Comparison of ENCODE assay signal across 18 cellular contexts in the genomic region with DNA sequence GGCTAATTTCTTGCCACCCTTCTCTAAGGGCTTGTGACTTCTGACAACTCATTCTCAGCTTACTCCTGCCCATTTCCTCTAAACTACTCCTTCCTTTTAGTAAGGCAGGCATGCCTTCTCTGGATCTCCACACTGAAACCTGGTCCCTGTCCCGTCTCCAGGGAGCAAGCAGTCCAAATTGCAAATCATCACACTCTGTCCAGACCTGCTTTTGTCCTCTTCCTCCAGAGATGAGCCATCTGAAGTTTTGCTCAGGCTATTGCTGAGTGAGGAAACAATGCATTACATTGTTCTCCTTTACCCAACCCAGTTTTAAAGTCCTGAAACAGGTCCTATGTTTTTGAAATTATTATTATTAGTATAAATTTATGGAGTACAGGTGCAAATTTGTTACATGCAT. TPM values are rescaled to one million over a fixed set of nuclear protein-coding genes. Genes with fewer than 3 reads are reported as not detected.
DNase-seq lines count a peak whose midpoint lies in the region; ATAC-seq, FAIRE-seq and TF ChIP-seq lines count a peak whose summit lies in the region.
"Had no signal": no experiment of that assay in that cellular context is flagged by ENCODE, and none has a peak within 500 bp of the region (broad histone marks: within the 10 kb centered on the region; RNA-seq: fewer than 3 reads in every experiment).

No MANE protein-coding gene starts in this region.

- peak overlapping the region; percentile 9 to 86 (median 64); a peak in 14 of 22 replicates for H3K4me2 ChIP-seq in BLaER1 treated with 17β-estradiol and CSF1 and Interleukin-3, amounts not matched to agents 10 nM and 100 nM
- peak overlapping the region; percentile 58 for H3K4me2 ChIP-seq in keratinocyte (ENCODE audit: control insufficient read depth, extremely low read depth, insufficient read depth, low read depth, low read length)

- peaks cover 71% of the 10 kb centered on the region for H3K36me3 Mint-ChIP-seq in CD8-positive, alpha-beta T cell
- peaks cover 76% of the 10 kb centered on the region for H3K36me3 Mint-ChIP-seq in activated CD4-positive, alpha-beta memory T cell treated with anti-CD3 and anti-CD28 coated beads, Interleukin-2, amount 10 ng/mL, durations not matched to agents 7 days and 5 days (ENCODE audit: low read depth)

- no peaks in the 10 kb centered on the region for H3K27me3 ChIP-seq in BLaER1 treated with 17β-estradiol and CSF1 and Interleukin-3, amounts not matched to agents 10 nM and 100 nM
- H3K27me3 ChIP-seq in CD8-positive, alpha-beta T cell (ENCODE audit: insufficient read depth, low read length): no peaks in the 10 kb centered on the region
- no peaks in the 10 kb centered on the region for H3K27me3 ChIP-seq in keratinocyte (ENCODE audit: control insufficient read depth, extremely low read depth, insufficient read depth, low read length)
- H3K27me3 ChIP-seq: adrenal gland, BE2C, SJCRH30 had no signal

- peaks cover 0 to 34% (median 20%) of the 10 kb centered on the region in 11 experiments; a peak in 17 of 22 replicates for H3K9me3 ChIP-seq in BLaER1 treated with 17β-estradiol and CSF1 and Interleukin-3, amounts not matched to agents 10 nM and 100 nM (replicated peaks in 1 of 11)
- H3K9me3 ChIP-seq in CD8-positive, alpha-beta T cell (ENCODE audit: low read length): no peaks in the 10 kb centered on the region
- no peaks in the 10 kb centered on the region for H3K9me3 ChIP-seq in keratinocyte (ENCODE audit: control insufficient read depth, low read depth, low read length)
- H3K9me3 ChIP-seq: adrenal gland, BE2C, mucosa of descending colon, SJCRH30 had no signal

- POLR2A ChIA-PET in CD8-positive, alpha-beta T cell (lab: Charles Lee): interaction anchor here (1.8 to 1.9 kb wide), 2 partner anchors 10 to 17 kb away, joined by 5 to 8 read pairs; no protein-coding TSS in a partner anchor
- POLR2A ChIA-PET in activated CD4-positive, alpha-beta memory T cell treated with anti-CD3 and anti-CD28 coated beads, Interleukin-2, amount 10 ng/mL, durations not matched to agents 7 days and 5 days (lab: Charles Lee): interaction anchor here (1.1 to 1.5 kb wide), 4 partner anchors 10 to 116 kb away, joined by 3 to 5 read pairs (median 4); no protein-coding TSS in a partner anchor

- peak; percentile 98 for FAIRE-seq in keratinocyte (lab: Jason Lieb, UNC)
- FAIRE-seq: GM19239 had no signal

- H3K9me1 ChIP-seq in keratinocyte (ENCODE audit: control insufficient read depth, extremely low read depth, insufficient read depth, low read length): no peaks in the 10 kb centered on the region

- H3K36me3 ChIP-seq in BLaER1 treated with 17β-estradiol and CSF1 and Interleukin-3, amounts not matched to agents 10 nM and 100 nM: peaks cover 78 to 100% (median 93%) of the 10 kb centered on the region in 11 experiments
- H3K36me3 ChIP-seq in CD8-positive, alpha-beta T cell (ENCODE audit: insufficient read depth, low read length): peaks cover 21% of the 10 kb centered on the region
- H3K36me3 ChIP-seq in keratinocyte (ENCODE audit: control insufficient read depth in 2 of 2, extremely low read depth in 1 of 2, insufficient read depth in 2 of 2, low read length in 2 of 2): no peaks in the 10 kb centered on the region
- H3K36me3 ChIP-seq: BE2C, SJCRH30 had no signal

- intact Hi-C loops in CD8-positive, alpha-beta T cell (cut with DNase I, micrococcal nuclease): loop anchor here (2.0 to 5.0 kb wide), 2 partner anchors 15 to 40 kb away; no protein-coding TSS in a partner anchor
- intact Hi-C loops in Right ventricle myocardium inferior (cut with DNase I): no loop called here

- TF ChIP-seq CTCF in CD8-positive, alpha-beta T cell (IDR thresholded peaks at IDR 0.05): no peak
- TF ChIP-seq CTCF in keratinocyte (optimal IDR thresholded peaks at IDR 0.05 in 1 of 3, IDR thresholded peaks at IDR 0.05 in 1 of 3, conservative IDR thresholded peaks at IDR 0.05 in 1 of 3; ENCODE audit: extremely low read depth in 1 of 3, insufficient read depth in 2 of 3, low read length in 3 of 3): no peak

- peaks cover 73% of the 10 kb centered on the region for H3K4me1 Mint-ChIP-seq in CD8-positive, alpha-beta T cell (ENCODE audit: low read depth)
- peaks cover 62% of the 10 kb centered on the region for H3K4me1 Mint-ChIP-seq in activated CD4-positive, alpha-beta memory T cell treated with anti-CD3 and anti-CD28 coated beads, Interleukin-2, amount 10 ng/mL, durations not matched to agents 7 days and 5 days

- no peak overlapping the region for H3K4me3 ChIP-seq in BLaER1 treated with 17β-estradiol and CSF1 and Interleukin-3, amounts not matched to agents 10 nM and 100 nM
- H3K4me3 ChIP-seq in CD8-positive, alpha-beta T cell (ENCODE audit: low read depth, low read length): no peak overlapping the region
- H3K4me3 ChIP-seq in keratinocyte (ENCODE audit: control insufficient read depth in 2 of 3, extremely low read depth in 1 of 3, insufficient read depth in 2 of 3, low read depth in 1 of 3, low read length in 3 of 3): no peak overlapping the region
- H3K4me3 ChIP-seq: adrenal gland, mucosa of descending colon, SJCRH30 had no signal

- H3K4me3 Mint-ChIP-seq in CD8-positive, alpha-beta T cell: no peak overlapping the region
- H3K4me3 Mint-ChIP-seq in activated CD4-positive, alpha-beta memory T cell treated with anti-CD3 and anti-CD28 coated beads, Interleukin-2, amount 10 ng/mL, durations not matched to agents 7 days and 5 days: no peak overlapping the region

- H3K27ac ChIP-seq in BLaER1 treated with 17β-estradiol and CSF1 and Interleukin-3, amounts not matched to agents 10 nM and 100 nM: peak overlapping the region in 9 of 11 experiments; percentile 21 to 88 (median 60); a peak in 15 of 22 replicates
- H3K27ac ChIP-seq in CD8-positive, alpha-beta T cell (ENCODE audit: low read depth, low read length): no peak overlapping the region
- peak overlapping the region; percentile 58 for H3K27ac ChIP-seq in keratinocyte (ENCODE audit: control insufficient read depth, insufficient read depth, low read length)
- H3K27ac ChIP-seq: adrenal gland, SJCRH30 had no signal

- H4K20me1 ChIP-seq in BLaER1 treated with 17β-estradiol and CSF1 and Interleukin-3, amounts not matched to agents 10 nM and 100 nM: 0 out of 22 replicates have a peak, but pooled peaks cover 0 to 7% (median 0%) of the 10 kb centered on the region in 11 experiments
- no peaks in the 10 kb centered on the region for H4K20me1 ChIP-seq in keratinocyte (ENCODE audit: control insufficient read depth, extremely low read depth, insufficient read depth, low read length)

- peaks cover 3% of the 10 kb centered on the region for H3K9me3 Mint-ChIP-seq in CD8-positive, alpha-beta T cell
- H3K9me3 Mint-ChIP-seq in activated CD4-positive, alpha-beta memory T cell treated with anti-CD3 and anti-CD28 coated beads, Interleukin-2, amount 10 ng/mL, durations not matched to agents 7 days and 5 days: no peaks in the 10 kb centered on the region

- H3K79me2 ChIP-seq in keratinocyte (ENCODE audit: control insufficient read depth, insufficient read depth, low read length): no peaks in the 10 kb centered on the region

- CTCF ChIA-PET in CD8-positive, alpha-beta T cell (lab: Charles Lee): interaction anchor here (0.9 to 8.0 kb wide), 9 partner anchors 10 to 117 kb away, joined by 3 to 63 read pairs (median 4); no protein-coding TSS in a partner anchor
- CTCF ChIA-PET in activated CD4-positive, alpha-beta memory T cell treated with anti-CD3 and anti-CD28 coated beads, Interleukin-2, amount 10 ng/mL, durations not matched to agents 7 days and 5 days (lab: Charles Lee): interaction anchor here (1.9 to 2.4 kb wide), 2 partner anchors 12 to 83 kb away, joined by 6 to 8 read pairs; no protein-coding TSS in a partner anchor

- H3K9ac ChIP-seq in BLaER1 treated with 17β-estradiol and CSF1 and Interleukin-3, amounts not matched to agents 10 nM and 100 nM: no peak overlapping the region; a peak in 1 of 22 replicates
- H3K9ac ChIP-seq in keratinocyte (ENCODE audit: control insufficient read depth, extremely low read depth, insufficient read depth, low read length): peak overlapping the region; percentile 13

- H3K4me1 ChIP-seq in BLaER1 treated with 17β-estradiol and CSF1 and Interleukin-3, amounts not matched to agents 10 nM and 100 nM: peaks cover 60 to 84% (median 80%) of the 10 kb centered on the region in 10 experiments
- peaks cover 53% of the 10 kb centered on the region for H3K4me1 ChIP-seq in CD8-positive, alpha-beta T cell (ENCODE audit: insufficient read depth, low read length)
- H3K4me1 ChIP-seq in keratinocyte (ENCODE audit: control insufficient read depth, extremely low read depth, insufficient read depth, low read length): peaks cover 31% of the 10 kb centered on the region
- H3K4me1 ChIP-seq: BE2C had no signal

- DNase-seq in CD8-positive, alpha-beta T cell: no peak
- DNase-seq in activated CD4-positive, alpha-beta memory T cell treated with anti-CD3 and anti-CD28 coated beads, Interleukin-2, amount 10 ng/mL, durations not matched to agents 7 days and 5 days: no peak
- no peak for DNase-seq in keratinocyte (ENCODE audit: low read depth, low spot score)
- DNase-seq in retina: no peak
- no peak for DNase-seq in Right ventricle myocardium inferior (ENCODE audit: missing footprints)
- DNase-seq in GM03348 (ENCODE audit: low spot score): no peak
- DNase-seq: adrenal gland; BE2C; cerebellar nuclear complex; effector memory CD4-positive, alpha-beta T cell; mucosa of descending colon; NCI-H1436 treated with DMSO at 0.1 percent for 48 hours; NCI-H446 treated with DMSO at 0.1 percent for 48 hours; SJCRH30 had no signal

- no peaks in the 10 kb centered on the region for H3K27me3 Mint-ChIP-seq in CD8-positive, alpha-beta T cell (ENCODE audit: low read depth)
- H3K27me3 Mint-ChIP-seq in activated CD4-positive, alpha-beta memory T cell treated with anti-CD3 and anti-CD28 coated beads, Interleukin-2, amount 10 ng/mL, durations not matched to agents 7 days and 5 days: no peaks in the 10 kb centered on the region

- peak overlapping the region; percentile 92 for H3K27ac Mint-ChIP-seq in CD8-positive, alpha-beta T cell
- peak overlapping the region; percentile 61 for H3K27ac Mint-ChIP-seq in activated CD4-positive, alpha-beta memory T cell treated with anti-CD3 and anti-CD28 coated beads, Interleukin-2, amount 10 ng/mL, durations not matched to agents 7 days and 5 days

- no peak for ATAC-seq in CD8-positive, alpha-beta T cell
- ATAC-seq in Right ventricle myocardium inferior: no peak
- ATAC-seq: HCT116, mucosa of descending colon had no signal

- H2AFZ ChIP-seq in keratinocyte (ENCODE audit: control insufficient read depth, low read length): peak overlapping the region; percentile 89

- dilution Hi-C loops in keratinocyte (cut with MboI; ENCODE audit: extremely low pct_ligation_motif_present, low sequenced_read_pairs): no loop called here

RNA-seq across cellular contexts. Expression of a gene that starts 57.3 kb away (rescaled TPM):
- total RNA-seq in CD8-positive, alpha-beta T cell: 10 to 100 TPM; 35.8 to 36.7 TPM
- 100 to 1,000 TPM; 128 to 132 TPM for total RNA-seq in activated CD4-positive, alpha-beta memory T cell treated with anti-CD3 and anti-CD28 coated beads, Interleukin-2, amount 10 ng/mL, durations not matched to agents 7 days and 5 days
- 15.9 to 28.6 TPM (median 25.3 TPM) in 3 replicates for polyA plus RNA-seq in keratinocyte
- 4.2 TPM for polyA plus RNA-seq in keratinocyte (2011; ENCODE audit: low read depth)
- polyA plus RNA-seq in keratinocyte (2011; cell fraction: cytosol; rRNA removed): 15.0 and 18.9 TPM in 2 replicates
- 29.7 and 33.2 TPM in 2 replicates for polyA plus RNA-seq in keratinocyte (2011; cell fraction: nucleus; rRNA removed)
- polyA plus RNA-seq in keratinocyte (2012; ENCODE audit: low replicate concordance): 4.4 and 19.4 TPM in 2 replicates
- polyA minus RNA-seq in keratinocyte: 15.2 to 21.8 TPM (median 18.5 TPM) in 3 replicates
- 8.6 TPM for polyA minus RNA-seq in keratinocyte (2011; cell fraction: cytosol; rRNA and poly(A)+ RNA removed)
- polyA minus RNA-seq in keratinocyte (2011; cell fraction: nucleus; rRNA and poly(A)+ RNA removed): 9.9 and 15.5 TPM in 2 replicates
- 9.4 TPM for total RNA-seq in Right ventricle myocardium inferior
- total RNA-seq: LHCN-M2 had no signal
